9 cellular contexts compared by ENCODE assay signal in genomic region chr5:1792842-1793266, GRCh38. TPM values are rescaled to one million over a fixed set of nuclear protein-coding genes. Genes with fewer than 3 reads are reported as not detected.
DNase-seq lines count a peak whose midpoint lies in the region; ATAC-seq lines count a peak whose summit lies in the region.
"Had no signal": no experiment of that assay in that cellular context is flagged by ENCODE, and none has a peak within 500 bp of the region (broad histone marks: within the 10 kb centered on the region; RNA-seq: fewer than 3 reads in every experiment).

No MANE protein-coding gene starts in this region.

- H3K27me3 ChIP-seq in SJCRH30 = no peaks in the 10 kb centered on the region
- no peaks in the 10 kb centered on the region for H3K27me3 ChIP-seq in thymus (ENCODE audit: control insufficient read depth, insufficient read depth)

- peak; percentile 93 for ATAC-seq in HG03097 (IDR thresholded peaks at IDR 0.05; ENCODE audit: low FRiP score, unreplicated experiment)

- H3K36me3 ChIP-seq in SJCRH30 = peaks cover 2% of the 10 kb centered on the region; the same call in 1 of the 2 replicates
- peaks cover 20% of the 10 kb centered on the region for H3K36me3 ChIP-seq in thymus (ENCODE audit: control insufficient read depth, insufficient read depth)

- H3K9me3 ChIP-seq in SJCRH30 (replicated peaks) (no peaks in the 10 kb centered on the region), thymus (ENCODE audit: control insufficient read depth) (no peaks in the 10 kb centered on the region)

- peaks cover 14% of the 10 kb centered on the region for H3K4me1 ChIP-seq in SJCRH30
- H3K4me1 ChIP-seq in thymus (ENCODE audit: control insufficient read depth, insufficient read depth, low read length) = no peaks in the 10 kb centered on the region

- peak overlapping the region; percentile 64 for H3K27ac ChIP-seq in SJCRH30
- peak overlapping the region; percentile 80 for H3K27ac ChIP-seq in thymus (ENCODE audit: low read depth)
- H3K27ac ChIP-seq: 22Rv1 had no signal

- 56% methylated on average over 8 of the region's 8 CpGs for WGBS in thymus

- DNase-seq in NCI-H187 (lab: John Stamatoyannopoulos, UW) = peak; percentile 27 to 29
- no peak for DNase-seq in NCI-H187 treated with DMSO at 0.1 percent for 48 hours (lab: John Stamatoyannopoulos, UW)
- peak; percentile 76 to 88 for DNase-seq in SJCRH30
- DNase-seq in activated naive CD4-positive, alpha-beta T cell (lab: John Stamatoyannopoulos, UW) = peak in 3 of 4 experiments; percentile 24 to 54 (median 52)
- DNase-seq in mucosa of gallbladder (ENCODE audit: low spot score) = peak; percentile 38
- DNase-seq in putamen (ENCODE audit: low spot score) = no peak

- H3K4me3 ChIP-seq in SJCRH30 = peak overlapping the region; percentile 36
- no peak overlapping the region for H3K4me3 ChIP-seq in thymus (ENCODE audit: low read length)

RNA-seq across cellular contexts. Expression of gene MRPL36, which starts 6.8 kb away (rescaled TPM):
- total RNA-seq in SJCRH30 (2014; rRNA removed; shearing (Covaris generic)) = 46.9 and 52.5 TPM in 2 replicates
- total RNA-seq in mucosa of gallbladder = 33.7 TPM
- 73.0 TPM for polyA plus RNA-seq in thymus

RNA-seq across cellular contexts. Expression of gene NDUFS6, which starts 8.4 kb away (rescaled TPM):
- 39.2 and 50.9 TPM in 2 replicates for total RNA-seq in SJCRH30 (2014; rRNA removed; shearing (Covaris generic))
- total RNA-seq in mucosa of gallbladder = 33.2 TPM
- polyA plus RNA-seq in thymus = 55.0 TPM

Comparison
In these comparisons a context has a peak if more than half of its experiments do, and no peak if none do; other contexts are left out.
1. DNase-seq: peak in NCI-H187 (2 of 2), SJCRH30 (2 of 2), activated naive CD4-positive, alpha-beta T cell (3 of 4) and mucosa of gallbladder (single experiment); none in NCI-H187 treated with DMSO at 0.1 percent for 48 hours (single experiment) and putamen (single experiment).